ENCODE assay signal across 12 cellular contexts in genomic region chr22:22870577-22871398, GRCh38. TPM values are rescaled to one million over a fixed set of nuclear protein-coding genes. Genes with fewer than 3 reads are reported as not detected.
DNase-seq lines count a peak whose midpoint lies in the region; ATAC-seq, FAIRE-seq and TF ChIP-seq lines count a peak whose summit lies in the region.
"Had no signal": no experiment of that assay in that cellular context is flagged by ENCODE, and none has a peak within 500 bp of the region (broad histone marks: within the 10 kb centered on the region; RNA-seq: fewer than 3 reads in every experiment).

No MANE protein-coding gene starts in this region.

- H3K36me3 ChIP-seq in SU-DHL-6 (ENCODE audit: low read length) (0 out of 2 replicates have a peak, but pooled peaks cover 5% of the 10 kb centered on the region), kidney epithelial cell (ENCODE audit: control insufficient read depth, insufficient read depth, low read length) (no peaks in the 10 kb centered on the region)

- 0 out of 2 replicates have a peak, but pooled peaks cover 5% of the 10 kb centered on the region for H3K9me3 ChIP-seq in SU-DHL-6 (ENCODE audit: insufficient read depth, low read length)
- H3K9me3 ChIP-seq: body of pancreas had no signal

- H3K9me2 ChIP-seq in SU-DHL-6 (replicated peaks; ENCODE audit: insufficient read depth, low read length) = no peaks in the 10 kb centered on the region

- H3K27ac ChIP-seq in C4-2B = no peak overlapping the region
- peak overlapping the region; percentile 49 for H3K27ac ChIP-seq in SU-DHL-6 (ENCODE audit: low read depth, low read length)
- H3K27ac ChIP-seq: body of pancreas had no signal

- H3K4me2 ChIP-seq in SU-DHL-6 (ENCODE audit: low read depth, low read length, poor library complexity, severe bottlenecking) = peak overlapping the region; percentile 6

- no peak overlapping the region for H2AFZ ChIP-seq in SU-DHL-6 (ENCODE audit: low read depth, low read length, severe bottlenecking)

- H3K9ac ChIP-seq in SU-DHL-6 (ENCODE audit: low read length) = peak overlapping the region; percentile 7

- H4K20me1 ChIP-seq in SU-DHL-6 (ENCODE audit: low read depth, low read length) = no peaks in the 10 kb centered on the region

- H3K27me3 ChIP-seq in SU-DHL-6 (ENCODE audit: low read length) (no peaks in the 10 kb centered on the region), kidney epithelial cell (ENCODE audit: control insufficient read depth, insufficient read depth, low read length) (no peaks in the 10 kb centered on the region)
- H3K27me3 ChIP-seq: body of pancreas had no signal

- no peaks in the 10 kb centered on the region for H3K79me2 ChIP-seq in SU-DHL-6 (ENCODE audit: insufficient read depth, low read length)

- H3K4me3 ChIP-seq in SU-DHL-6 (ENCODE audit: insufficient read depth, low read length, poor library complexity, severe bottlenecking) (no peak overlapping the region), kidney epithelial cell (ENCODE audit: low read depth, low read length) (no peak overlapping the region)
- H3K4me3 ChIP-seq: body of pancreas had no signal

- peak; percentile 91 for FAIRE-seq in GM19239 (lab: Jason Lieb, UNC)
- FAIRE-seq: endothelial cell of umbilical vein had no signal

- ATAC-seq in GM18868 (IDR thresholded peaks at IDR 0.05; ENCODE audit: unreplicated experiment) = no peak
- ATAC-seq in HG03135 (IDR thresholded peaks at IDR 0.05; ENCODE audit: unreplicated experiment) = no peak
- ATAC-seq: body of pancreas, Right ventricle myocardium inferior had no signal

- TF ChIP-seq CTCF in C4-2B (conservative IDR thresholded peaks at IDR 0.05) (peak; percentile 20; the same call in 1 of the 2 replicates), SU-DHL-6 (IDR thresholded peaks at IDR 0.05; ENCODE audit: insufficient read depth, low read length, poor library complexity, severe bottlenecking) (peak; percentile 63), kidney epithelial cell (IDR thresholded peaks at IDR 0.05; ENCODE audit: insufficient read depth, low read length, poor library complexity, severe bottlenecking) (peak; percentile 6)

- peaks cover 31% of the 10 kb centered on the region for H3F3A ChIP-seq in SU-DHL-6 (ENCODE audit: insufficient read depth)

- DNase-seq in GM19239 (ENCODE audit: insufficient read length, low spot score) = no peak
- DNase-seq in kidney epithelial cell (ENCODE audit: low read depth) = no peak
- no peak for DNase-seq in NCI-H2171 (lab: John Stamatoyannopoulos, UW)
- no peak for DNase-seq in NCI-H2171 treated with DMSO at 0.1 percent for 48 hours (lab: John Stamatoyannopoulos, UW)
- DNase-seq: body of pancreas, NCI-H2227 treated with DMSO at 0.1 percent for 48 hours had no signal

RNA-seq across cellular contexts. Expression of gene IGLL5, which starts 16.8 kb away (rescaled TPM):
- total RNA-seq in kidney epithelial cell = not detected in 2 replicates
- total RNA-seq: endothelial cell of umbilical vein, Right ventricle myocardium inferior had no signal

Comparison
In these comparisons a context has a peak if more than half of its experiments do, and no peak if none do; other contexts are left out.
1. CTCF ChIP-seq: peak in every context shown above with its lines; median percentile 63 in SU-DHL-6; 20 in C4-2B; 6 in kidney epithelial cell.